Comparison of ENCODE assay signal across 1 cellular context in genomic region chr3:126197854-126198584, GRCh38.
A peak's percentile ranks its signal among the peaks of the same experiment; 100 is the strongest.
TF ChIP-seq lines count a peak whose summit lies in the region.

No MANE protein-coding gene starts in this region.

TF ChIP-seq in K562, 482 proteins besides CTCF, POLR2A, EP300 and RAD21 (continued from another document):
- TF ChIP-seq PRDM10 (IDR thresholded peaks at IDR 0.05; ENCODE audit: partially characterized antibody) (no peak), SRF (CRISPR knock-in tag; IDR thresholded peaks at IDR 0.05) (peak; percentile 65 to 93; a peak in 2 of 4 replicates), ZNF76 (CRISPR knock-in tag; IDR thresholded peaks at IDR 0.05; ENCODE audit: borderline replicate concordance) (no peak), CTBP1 (IDR thresholded peaks at IDR 0.05; ENCODE audit: borderline replicate concordance) (0 out of 2 replicates have a peak, but pooled peaks have one; percentile 21), MAFG (tag; conservative IDR thresholded peaks at IDR 0.05) (peak; percentile 88), HMG20A (CRISPR knock-in tag; conservative IDR thresholded peaks at IDR 0.05) (0 out of 2 replicates have a peak, but pooled peaks have one; percentile 45), ZNF766 (CRISPR knock-in tag; conservative IDR thresholded peaks at IDR 0.05) (0 out of 2 replicates have a peak, but pooled peaks have one; percentile 74), FOXM1 (IDR thresholded peaks at IDR 0.05; ENCODE audit: low read depth) (peak; percentile 92), FOXM1 (CRISPR knock-in tag; IDR thresholded peaks at IDR 0.05; ENCODE audit: low read depth) (no peak), FOXJ2 (tag; IDR thresholded peaks at IDR 0.05) (0 out of 2 replicates have a peak, but pooled peaks have one; percentile 10), CREB1 (IDR thresholded peaks at IDR 0.05) (no peak), CREB1 (CRISPR knock-in tag; IDR thresholded peaks at IDR 0.05) (no peak), SOX6 (IDR thresholded peaks at IDR 0.05) (no peak), ATF1 (CRISPR knock-in tag; IDR thresholded peaks at IDR 0.05) (no peak), ATF1 (tag; IDR thresholded peaks at IDR 0.05) (0 out of 2 replicates have a peak, but pooled peaks have one; percentile 34), POLR2G (IDR thresholded peaks at IDR 0.05; ENCODE audit: low read depth, low read length) (no peak), NFYB (IDR thresholded peaks at IDR 0.05; ENCODE audit: extremely low read depth, insufficient read length) (no peak), MYBL2 (IDR thresholded peaks at IDR 0.05; ENCODE audit: low read depth) (peak; percentile 37; the same call in 1 of the 2 replicates), MYBL2 (CRISPR knock-in tag; IDR thresholded peaks at IDR 0.05; ENCODE audit: borderline replicate concordance) (no peak), ZNF384 (IDR thresholded peaks at IDR 0.05; ENCODE audit: low read depth, low read length) (no peak), HDAC2 (IDR thresholded peaks at IDR 0.05) (no peak), SRSF3 (IDR thresholded peaks at IDR 0.05; ENCODE audit: insufficient read depth, low read length) (no peak), ARID3B (CRISPR knock-in tag; IDR thresholded peaks at IDR 0.05; ENCODE audit: borderline replicate concordance) (no peak), NR4A1 (CRISPR knock-in tag; IDR thresholded peaks at IDR 0.05) (no peak), NR4A1 (tag; IDR thresholded peaks at IDR 0.05) (no peak), BMI1 (IDR thresholded peaks at IDR 0.05; ENCODE audit: low read length) (no peak), ZC3H8 (IDR thresholded peaks at IDR 0.05) (no peak), EP400 (IDR thresholded peaks at IDR 0.05) (no peak), GABPA (tag; conservative IDR thresholded peaks at IDR 0.05; ENCODE audit: low read depth) (0 out of 2 replicates have a peak, but pooled peaks have one; percentile 32), ZNF407 (IDR thresholded peaks at IDR 0.05; ENCODE audit: low read depth) (no peak), ZSCAN32 (CRISPR knock-in tag; IDR thresholded peaks at IDR 0.05) (no peak), ZNF707 (CRISPR knock-in tag; conservative IDR thresholded peaks at IDR 0.05) (no peak), MEIS2 (IDR thresholded peaks at IDR 0.05; ENCODE audit: partially characterized antibody) (peak; percentile 56)
- TF ChIP-seq, protein P1, sequence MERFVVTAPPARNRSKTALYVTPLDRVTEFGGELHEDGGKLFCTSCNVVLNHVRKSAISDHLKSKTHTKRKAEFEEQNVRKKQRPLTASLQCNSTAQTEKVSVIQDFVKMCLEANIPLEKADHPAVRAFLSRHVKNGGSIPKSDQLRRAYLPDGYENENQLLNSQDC (CRISPR knock-in tag; IDR thresholded peaks at IDR 0.05) = no peak
- TF ChIP-seq, protein P2, sequence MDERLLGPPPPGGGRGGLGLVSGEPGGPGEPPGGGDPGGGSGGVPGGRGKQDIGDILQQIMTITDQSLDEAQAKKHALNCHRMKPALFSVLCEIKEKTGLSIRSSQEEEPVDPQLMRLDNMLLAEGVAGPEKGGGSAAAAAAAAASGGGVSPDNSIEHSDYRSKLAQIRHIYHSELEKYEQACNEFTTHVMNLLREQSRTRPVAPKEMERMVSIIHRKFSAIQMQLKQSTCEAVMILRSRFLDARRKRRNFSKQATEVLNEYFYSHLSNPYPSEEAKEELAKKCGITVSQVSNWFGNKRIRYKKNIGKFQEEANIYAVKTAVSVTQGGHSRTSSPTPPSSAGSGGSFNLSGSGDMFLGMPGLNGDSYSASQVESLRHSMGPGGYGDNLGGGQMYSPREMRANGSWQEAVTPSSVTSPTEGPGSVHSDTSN (CRISPR knock-in tag; IDR thresholded peaks at IDR 0.05; ENCODE audit: low read depth) = no peak
- TF ChIP-seq, protein P2 (tag; conservative IDR thresholded peaks at IDR 0.05; ENCODE audit: low read depth) = peak; percentile 75
